1 cellular context compared by ENCODE assay signal in the genomic region with DNA sequence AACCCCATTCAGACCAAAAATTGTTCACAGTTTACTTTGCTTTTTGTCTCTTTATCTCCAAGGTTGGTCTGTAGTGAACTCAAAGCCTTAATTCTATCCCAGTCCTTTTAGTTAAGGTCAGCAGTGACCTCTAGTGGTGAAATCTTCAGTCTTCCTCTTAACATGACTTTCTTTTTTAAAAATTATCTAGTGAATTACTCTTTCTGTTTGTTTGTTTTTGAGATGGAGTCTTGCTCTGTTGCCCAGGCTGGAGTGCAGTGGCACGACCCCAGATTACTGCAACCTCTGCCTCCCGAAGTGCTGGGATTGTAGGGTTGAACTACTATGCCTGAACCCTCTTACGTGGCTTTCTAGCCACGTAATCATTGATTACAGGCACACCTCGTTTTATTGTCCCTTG.
TF ChIP-seq lines count a peak whose summit lies in the region.

No MANE protein-coding gene starts in this region.

TF ChIP-seq in K562, 482 proteins besides CTCF, POLR2A, EP300 and RAD21 (continued from another document):
- TF ChIP-seq, protein P1, sequence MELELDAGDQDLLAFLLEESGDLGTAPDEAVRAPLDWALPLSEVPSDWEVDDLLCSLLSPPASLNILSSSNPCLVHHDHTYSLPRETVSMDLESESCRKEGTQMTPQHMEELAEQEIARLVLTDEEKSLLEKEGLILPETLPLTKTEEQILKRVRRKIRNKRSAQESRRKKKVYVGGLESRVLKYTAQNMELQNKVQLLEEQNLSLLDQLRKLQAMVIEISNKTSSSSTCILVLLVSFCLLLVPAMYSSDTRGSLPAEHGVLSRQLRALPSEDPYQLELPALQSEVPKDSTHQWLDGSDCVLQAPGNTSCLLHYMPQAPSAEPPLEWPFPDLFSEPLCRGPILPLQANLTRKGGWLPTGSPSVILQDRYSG (tag; conservative IDR thresholded peaks at IDR 0.05; ENCODE audit: low read depth), result no peak
- TF ChIP-seq, protein P2, sequence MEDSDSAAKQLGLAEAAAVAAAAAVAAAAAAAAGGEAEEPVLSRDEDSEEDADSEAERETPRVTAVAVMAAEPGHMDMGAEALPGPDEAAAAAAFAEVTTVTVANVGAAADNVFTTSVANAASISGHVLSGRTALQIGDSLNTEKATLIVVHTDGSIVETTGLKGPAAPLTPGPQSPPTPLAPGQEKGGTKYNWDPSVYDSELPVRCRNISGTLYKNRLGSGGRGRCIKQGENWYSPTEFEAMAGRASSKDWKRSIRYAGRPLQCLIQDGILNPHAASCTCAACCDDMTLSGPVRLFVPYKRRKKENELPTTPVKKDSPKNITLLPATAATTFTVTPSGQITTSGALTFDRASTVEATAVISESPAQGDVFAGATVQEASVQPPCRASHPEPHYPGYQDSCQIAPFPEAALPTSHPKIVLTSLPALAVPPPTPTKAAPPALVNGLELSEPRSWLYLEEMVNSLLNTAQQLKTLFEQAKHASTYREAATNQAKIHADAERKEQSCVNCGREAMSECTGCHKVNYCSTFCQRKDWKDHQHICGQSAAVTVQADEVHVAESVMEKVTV (CRISPR knock-in tag; IDR thresholded peaks at IDR 0.05), result peak; percentile 79
- TF ChIP-seq KLF16 (IDR thresholded peaks at IDR 0.05) (0 out of 2 replicates have a peak, but pooled peaks have one; percentile 31), EP400 (IDR thresholded peaks at IDR 0.05) (0 out of 2 replicates have a peak, but pooled peaks have one; percentile 19), NBN (IDR thresholded peaks at IDR 0.05; ENCODE audit: low read depth) (0 out of 2 replicates have a peak, but pooled peaks have one; percentile 24)
